In the genomic region with DNA sequence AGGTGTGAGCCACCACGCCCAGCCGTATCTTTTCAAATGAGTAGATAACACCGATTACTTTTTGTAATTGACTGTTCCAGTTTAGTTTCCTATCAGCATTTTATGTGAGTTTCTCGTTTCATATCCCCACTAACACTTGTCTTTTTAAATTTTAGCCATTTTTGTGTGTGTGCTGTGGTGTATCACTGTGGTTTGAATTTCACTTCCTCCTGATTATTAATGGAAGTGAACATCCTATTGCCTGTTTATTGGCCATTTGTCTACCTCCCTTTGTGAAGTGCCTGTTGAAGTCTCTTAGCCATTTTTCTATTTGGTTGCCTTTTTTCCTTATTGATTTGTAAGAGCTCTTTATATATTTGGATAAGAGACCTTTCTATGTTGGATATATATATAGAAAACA, we compare ENCODE assay signal across 22 cellular contexts.
"Had no signal": no experiment of that assay in that cellular context is flagged by ENCODE, and none has a peak within 500 bp of the region (broad histone marks: within the 10 kb centered on the region; RNA-seq: fewer than 3 reads in every experiment).

No MANE protein-coding gene starts in this region.

- H3K27me3 Mint-ChIP-seq: activated CD4-positive, alpha-beta T cell treated with anti-CD3 and anti-CD28 coated beads for 36 hours; naive thymus-derived CD8-positive, alpha-beta T cell; stimulated activated naive CD8-positive, alpha-beta T cell treated with anti-CD3 and anti-CD28 coated beads, Interleukin-15, Interleukin-2, amounts not matched to agents 100 ng/mL and 50 ng/mL, for 24 hours had no signal

- H3K4me3 Mint-ChIP-seq: activated CD4-positive, alpha-beta T cell treated with anti-CD3 and anti-CD28 coated beads for 36 hours; activated naive CD4-positive, alpha-beta T cell treated with anti-CD3 and anti-CD28 coated beads, Interleukin-2, amount 50 U/mL, for 24 hours; immature natural killer cell; naive thymus-derived CD8-positive, alpha-beta T cell; stimulated activated naive CD8-positive, alpha-beta T cell treated with anti-CD3 and anti-CD28 coated beads, Interleukin-15, Interleukin-2, amounts not matched to agents 100 ng/mL and 50 ng/mL, for 24 hours; T-helper 2 cell treated with Interferon-gamma antibody and Interleukin-4, amounts not matched to agents 5 μg/mL and 100 μg/mL, for 36 hours had no signal

- H3K36me3 ChIP-seq: adrenal gland, breast epithelium, gastroesophageal sphincter, left ventricle myocardium inferior, transverse colon, uterus had no signal

- H3K9me3 ChIP-seq: adrenal gland, breast epithelium, gastroesophageal sphincter, left ventricle myocardium inferior, transverse colon, uterus had no signal

- H3K9me3 Mint-ChIP-seq: activated naive CD4-positive, alpha-beta T cell treated with anti-CD3 and anti-CD28 coated beads, Interleukin-2, amount 50 U/mL, for 24 hours; immature natural killer cell; naive thymus-derived CD8-positive, alpha-beta T cell; stimulated activated naive CD8-positive, alpha-beta T cell treated with anti-CD3 and anti-CD28 coated beads, Interleukin-15, Interleukin-2, amounts not matched to agents 100 ng/mL and 50 ng/mL, for 24 hours; T-helper 2 cell treated with Interferon-gamma antibody and Interleukin-4, amounts not matched to agents 5 μg/mL and 100 μg/mL, for 36 hours had no signal

- H3K27me3 ChIP-seq: adrenal gland, breast epithelium, gastroesophageal sphincter, uterus had no signal

- H3K27ac Mint-ChIP-seq: activated CD4-positive, alpha-beta T cell treated with anti-CD3 and anti-CD28 coated beads for 36 hours; activated naive CD4-positive, alpha-beta T cell treated with anti-CD3 and anti-CD28 coated beads, Interleukin-2, amount 50 U/mL, for 24 hours; immature natural killer cell; stimulated activated naive CD8-positive, alpha-beta T cell treated with anti-CD3 and anti-CD28 coated beads, Interleukin-15, Interleukin-2, amounts not matched to agents 100 ng/mL and 50 ng/mL, for 24 hours; T-helper 2 cell treated with Interferon-gamma antibody and Interleukin-4, amounts not matched to agents 5 μg/mL and 100 μg/mL, for 36 hours had no signal

- H3K27ac ChIP-seq: adrenal gland, breast epithelium, gastroesophageal sphincter, left ventricle myocardium inferior, transverse colon, uterus had no signal

- ATAC-seq: activated CD4-positive, alpha-beta T cell treated with anti-CD3 and anti-CD28 coated beads for 36 hours; esophagus mucosa; gastroesophageal sphincter; naive thymus-derived CD8-positive, alpha-beta T cell had no signal

- H3K36me3 Mint-ChIP-seq: activated naive CD4-positive, alpha-beta T cell treated with anti-CD3 and anti-CD28 coated beads, Interleukin-2, amount 50 U/mL, for 24 hours; immature natural killer cell; naive thymus-derived CD8-positive, alpha-beta T cell had no signal

- H3K4me3 ChIP-seq: adrenal gland, breast epithelium, gastroesophageal sphincter, left ventricle myocardium inferior, transverse colon, uterus had no signal

- DNase-seq: activated CD4-positive, alpha-beta T cell treated with anti-CD3 and anti-CD28 coated beads for 36 hours; activated CD4-positive, alpha-beta T cell treated with anti-CD3 and anti-CD28 coated beads, Interleukin-2, amount 50 U/mL, for 48 hours; activated gamma-delta T cell; adrenal gland; cortex of kidney; effector CD8-positive, alpha-beta T cell; immature natural killer cell; kidney glomerular epithelial cell; left ventricle myocardium inferior; mesenchymal stem cell; naive thymus-derived CD8-positive, alpha-beta T cell; posterior cingulate gyrus; retina; stimulated activated CD8-positive, alpha-beta memory T cell treated with anti-CD3 and anti-CD28 coated beads, Interleukin-4, amount 100 ng/mL, for 48 hours; transverse colon; uterus had no signal
